8 cellular contexts compared by ENCODE assay signal in genomic region chr6:166253277-166254229, GRCh38. TPM values are rescaled to one million over a fixed set of nuclear protein-coding genes. Genes with fewer than 3 reads are reported as not detected.
A peak's percentile ranks its signal among the peaks of the same experiment; 100 is the strongest.
DNase-seq lines count a peak whose midpoint lies in the region; ATAC-seq lines count a peak whose summit lies in the region.

No MANE protein-coding gene starts in this region.

- CTCF ChIA-PET in activated naive CD4-positive, alpha-beta T cell treated with anti-CD3 and anti-CD28 coated beads for 36 hours (lab: Charles Lee) = interaction anchor here (0.7 to 1.2 kb wide), 3 partner anchors 10 to 380 kb away, joined by 3 to 4 read pairs (median 4); no protein-coding TSS in a partner anchor

- peak; percentile 54 for DNase-seq in COLO668 (lab: John Stamatoyannopoulos, UW; ENCODE audit: unreplicated experiment)
- DNase-seq in activated naive CD4-positive, alpha-beta T cell treated with anti-CD3 and anti-CD28 coated beads for 36 hours = peak; percentile 25
- peak; percentile 37 for DNase-seq in iPS-NIHi11 (ENCODE audit: low spot score)
- peak; percentile 42 to 46 for DNase-seq in stimulated activated CD4-positive, alpha-beta T cell treated with anti-CD3 and anti-CD28 coated beads, Interleukin-4, amount 100 ng/mL, for 4 hours
- no peak for DNase-seq in LoVo (ENCODE audit: low spot score)

- H3K4me1 Mint-ChIP-seq in activated naive CD4-positive, alpha-beta T cell treated with anti-CD3 and anti-CD28 coated beads for 36 hours (ENCODE audit: low read depth) = peaks cover 16% of the 10 kb centered on the region

- peak; percentile 70 for ATAC-seq in HG03432 (IDR thresholded peaks at IDR 0.05; ENCODE audit: unreplicated experiment)
- no peak for ATAC-seq in GM21390 (IDR thresholded peaks at IDR 0.05; ENCODE audit: unreplicated experiment)
- ATAC-seq in GM21717 (IDR thresholded peaks at IDR 0.05; ENCODE audit: unreplicated experiment) = no peak

- intact Hi-C loops in activated naive CD4-positive, alpha-beta T cell treated with anti-CD3 and anti-CD28 coated beads for 36 hours (cut with micrococcal nuclease) = loop anchor here (10.0 kb wide), 1 partner anchor 701 kb away; the partner anchor contains the start of gene RNASET2

- peaks cover 21% of the 10 kb centered on the region for H3K27me3 Mint-ChIP-seq in activated naive CD4-positive, alpha-beta T cell treated with anti-CD3 and anti-CD28 coated beads for 36 hours (ENCODE audit: low read depth)

- no peaks in the 10 kb centered on the region for H3K36me3 Mint-ChIP-seq in activated naive CD4-positive, alpha-beta T cell treated with anti-CD3 and anti-CD28 coated beads for 36 hours (ENCODE audit: low read depth)

- H3K4me3 Mint-ChIP-seq in activated naive CD4-positive, alpha-beta T cell treated with anti-CD3 and anti-CD28 coated beads for 36 hours = peak overlapping the region; percentile 75

- no peak overlapping the region for H3K27ac Mint-ChIP-seq in activated naive CD4-positive, alpha-beta T cell treated with anti-CD3 and anti-CD28 coated beads for 36 hours

- H3K9me3 Mint-ChIP-seq in activated naive CD4-positive, alpha-beta T cell treated with anti-CD3 and anti-CD28 coated beads for 36 hours = peaks cover 5% of the 10 kb centered on the region

RNA-seq across cellular contexts. Expression of gene PRR18, which starts 54.6 kb away (rescaled TPM):
- not detected for total RNA-seq in activated naive CD4-positive, alpha-beta T cell treated with anti-CD3 and anti-CD28 coated beads for 36 hours
